28 cellular contexts compared by ENCODE assay signal in the genomic region with DNA sequence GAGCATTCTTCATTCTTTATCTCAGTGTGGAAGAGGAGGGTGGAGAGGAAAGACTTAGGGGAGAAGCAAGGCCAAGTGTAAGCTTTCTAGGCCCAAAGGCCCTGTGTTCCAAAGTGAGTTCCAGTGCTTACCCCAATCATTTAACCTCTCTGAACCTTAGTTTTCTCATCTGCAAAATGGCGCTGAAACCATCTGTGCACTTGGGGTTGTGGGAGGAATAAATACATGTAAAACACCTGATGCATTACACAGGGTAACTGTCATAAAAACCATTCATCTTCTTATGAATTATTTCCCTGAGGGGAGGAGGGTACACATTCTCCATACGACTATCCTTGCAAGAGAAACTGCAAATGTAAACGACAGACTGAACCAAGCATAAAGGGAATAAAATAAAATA. TPM values are rescaled to one million over a fixed set of nuclear protein-coding genes. Genes with fewer than 3 reads are reported as not detected.
A peak's percentile ranks its signal among the peaks of the same experiment; 100 is the strongest.
DNase-seq lines count a peak whose midpoint lies in the region; ATAC-seq, FAIRE-seq and TF ChIP-seq lines count a peak whose summit lies in the region.
"Had no signal": no experiment of that assay in that cellular context is flagged by ENCODE, and none has a peak within 500 bp of the region (broad histone marks: within the 10 kb centered on the region; RNA-seq: fewer than 3 reads in every experiment).

No MANE protein-coding gene starts in this region.

- TF ChIP-seq CTCF in Loucy (conservative IDR thresholded peaks at IDR 0.05; ENCODE audit: low read length) = no peak
- no peak for TF ChIP-seq CTCF in GM13976 (IDR thresholded peaks at IDR 0.05; ENCODE audit: borderline replicate concordance, control extremely low read depth, extremely low read depth, insufficient read depth, missing control alignments)

- no peak overlapping the region for H3K4me3 Mint-ChIP-seq in activated naive CD8-positive, alpha-beta T cell treated with anti-CD3 and anti-CD28 coated beads, Interleukin-2, amount 50 U/mL, for 24 hours
- H3K4me3 Mint-ChIP-seq in activated naive CD8-positive, alpha-beta T cell treated with anti-CD3 and anti-CD28 coated beads for 36 hours = no peak overlapping the region
- no peak overlapping the region for H3K4me3 Mint-ChIP-seq in central memory CD8-positive, alpha-beta T cell
- peak overlapping the region; percentile 88 to 92 for H3K4me3 Mint-ChIP-seq in stimulated activated naive B cell treated with anti-CD40 and anti-IgM and Interleukin-4, amounts not matched to agents 10 μg/mL and 1 μg/mL and 100 μg/mL, for 72 hours
- H3K4me3 Mint-ChIP-seq: activated naive CD8-positive, alpha-beta T cell had no signal

- H3K4me2 ChIP-seq in Loucy (ENCODE audit: low read depth, low read length, poor library complexity, severe bottlenecking) = peak overlapping the region; percentile 30
- H3K4me2 ChIP-seq: A549 had no signal

- H4K20me1 ChIP-seq in Loucy (ENCODE audit: insufficient read depth, low read length, poor library complexity, severe bottlenecking) = peaks cover 14% of the 10 kb centered on the region

- peak overlapping the region; percentile 55 for H3K27ac Mint-ChIP-seq in activated naive CD8-positive, alpha-beta T cell treated with anti-CD3 and anti-CD28 coated beads, Interleukin-2, amount 50 U/mL, for 24 hours
- H3K27ac Mint-ChIP-seq in activated naive CD8-positive, alpha-beta T cell treated with anti-CD3 and anti-CD28 coated beads for 36 hours = no peak overlapping the region
- peak overlapping the region; percentile 58 for H3K27ac Mint-ChIP-seq in central memory CD8-positive, alpha-beta T cell (ENCODE audit: low read depth)
- peak overlapping the region; percentile 98 for H3K27ac Mint-ChIP-seq in stimulated activated naive B cell treated with anti-CD40 and anti-IgM and Interleukin-4, amounts not matched to agents 10 μg/mL and 1 μg/mL and 100 μg/mL, for 72 hours
- H3K27ac Mint-ChIP-seq: activated naive CD8-positive, alpha-beta T cell had no signal

- H3K36me3 Mint-ChIP-seq in activated naive CD8-positive, alpha-beta T cell treated with anti-CD3 and anti-CD28 coated beads, Interleukin-2, amount 50 U/mL, for 24 hours (ENCODE audit: low read depth) = no peaks in the 10 kb centered on the region
- no peaks in the 10 kb centered on the region for H3K36me3 Mint-ChIP-seq in activated naive CD8-positive, alpha-beta T cell treated with anti-CD3 and anti-CD28 coated beads for 36 hours
- H3K36me3 Mint-ChIP-seq in central memory CD8-positive, alpha-beta T cell (ENCODE audit: insufficient read depth) = peaks cover 8% of the 10 kb centered on the region
- peaks cover 28 to 45% of the 10 kb centered on the region in 2 donors for H3K36me3 Mint-ChIP-seq in stimulated activated naive B cell treated with anti-CD40 and anti-IgM and Interleukin-4, amounts not matched to agents 10 μg/mL and 1 μg/mL and 100 μg/mL, for 72 hours
- H3K36me3 Mint-ChIP-seq: activated naive CD8-positive, alpha-beta T cell had no signal

- in situ Hi-C loops in GM13976 (cut with MboI; ENCODE audit: low sequenced_read_pairs, unreplicated experiment) = no loop called here

- H3K4me1 Mint-ChIP-seq in activated naive CD8-positive, alpha-beta T cell treated with anti-CD3 and anti-CD28 coated beads, Interleukin-2, amount 50 U/mL, for 24 hours = peaks cover 34% of the 10 kb centered on the region
- H3K4me1 Mint-ChIP-seq in activated naive CD8-positive, alpha-beta T cell treated with anti-CD3 and anti-CD28 coated beads for 36 hours = peaks cover 3% of the 10 kb centered on the region
- H3K4me1 Mint-ChIP-seq in central memory CD8-positive, alpha-beta T cell = peaks cover 10% of the 10 kb centered on the region
- H3K4me1 Mint-ChIP-seq in stimulated activated naive B cell treated with anti-CD40 and anti-IgM and Interleukin-4, amounts not matched to agents 10 μg/mL and 1 μg/mL and 100 μg/mL, for 72 hours = peaks cover 57 to 88% of the 10 kb centered on the region in 2 donors

- H3K4me1 ChIP-seq in Loucy (ENCODE audit: insufficient read depth, low read length, poor library complexity, severe bottlenecking) = peaks cover 37% of the 10 kb centered on the region
- H3K4me1 ChIP-seq: A549, ascending aorta, tibial artery, vagina had no signal

- no peaks in the 10 kb centered on the region for H3K27me3 ChIP-seq in Loucy (ENCODE audit: insufficient read depth, low read length, poor library complexity, severe bottlenecking)
- H3K27me3 ChIP-seq: ascending aorta, MG63, tibial artery, vagina had no signal

- H2AFZ ChIP-seq in Loucy (ENCODE audit: low read length) = no peak overlapping the region

- no peak overlapping the region for H3K4me3 ChIP-seq in Loucy (ENCODE audit: low read length, poor library complexity, severe bottlenecking)
- H3K4me3 ChIP-seq: A549, ascending aorta, MG63, tibial artery, vagina had no signal

- H3F3A ChIP-seq in Loucy (ENCODE audit: low read depth) = no peaks in the 10 kb centered on the region

- H3K27me3 Mint-ChIP-seq in activated naive CD8-positive, alpha-beta T cell treated with anti-CD3 and anti-CD28 coated beads, Interleukin-2, amount 50 U/mL, for 24 hours = no peaks in the 10 kb centered on the region
- no peaks in the 10 kb centered on the region for H3K27me3 Mint-ChIP-seq in activated naive CD8-positive, alpha-beta T cell treated with anti-CD3 and anti-CD28 coated beads for 36 hours
- H3K27me3 Mint-ChIP-seq in central memory CD8-positive, alpha-beta T cell = no peaks in the 10 kb centered on the region
- H3K27me3 Mint-ChIP-seq in stimulated activated naive B cell treated with anti-CD40 and anti-IgM and Interleukin-4, amounts not matched to agents 10 μg/mL and 1 μg/mL and 100 μg/mL, for 72 hours = no peaks in the 10 kb centered on the region
- H3K27me3 Mint-ChIP-seq: activated naive CD8-positive, alpha-beta T cell had no signal

- H3K36me3 ChIP-seq in Loucy (ENCODE audit: insufficient read depth, low read length) = peaks cover 19% of the 10 kb centered on the region; the same call in 1 of the 2 replicates
- H3K36me3 ChIP-seq: ascending aorta, MG63, tibial artery, vagina, WERI-Rb-1 had no signal

- no peak for DNase-seq in activated naive CD8-positive, alpha-beta T cell treated with anti-CD3 and anti-CD28 coated beads, Interleukin-2, amount 50 U/mL, for 24 hours
- DNase-seq in activated naive CD8-positive, alpha-beta T cell treated with anti-CD3 and anti-CD28 coated beads for 36 hours = no peak
- DNase-seq in central memory CD8-positive, alpha-beta T cell (ENCODE audit: low spot score in 2 of 2) = no peak
- DNase-seq in stimulated activated naive B cell treated with anti-CD40 and anti-IgM and Interleukin-4, amounts not matched to agents 10 μg/mL and 1 μg/mL and 100 μg/mL, for 72 hours = no peak
- DNase-seq in T-helper 1 cell (no peak), GM13976 (ENCODE audit: low spot score) (no peak), GM19239 (ENCODE audit: insufficient read length, low spot score) (no peak)
- DNase-seq: activated CD4-positive, alpha-beta T cell treated with anti-CD3 and anti-CD28 coated beads for 48 hours; activated CD8-positive, alpha-beta memory T cell treated with anti-CD3 and anti-CD28 coated beads for 24 hours; effector memory CD4-positive, alpha-beta T cell; glutamatergic neuron; mesenchymal stem cell; MG63; NCI-H2081; NCI-H748 treated with DMSO at 0.1 percent for 48 hours; SIG-M5; stimulated activated CD4-positive, alpha-beta T cell treated with anti-CD3 and anti-CD28 coated beads, Interleukin-2, amount 100 ng/mL, for 24 hours; T1000; WERI-Rb-1 had no signal

- H3K79me2 ChIP-seq in Loucy (ENCODE audit: insufficient read depth, low read length) = peaks cover 64% of the 10 kb centered on the region

- no peaks in the 10 kb centered on the region for H3K9me3 Mint-ChIP-seq in activated naive CD8-positive, alpha-beta T cell treated with anti-CD3 and anti-CD28 coated beads, Interleukin-2, amount 50 U/mL, for 24 hours
- H3K9me3 Mint-ChIP-seq in activated naive CD8-positive, alpha-beta T cell treated with anti-CD3 and anti-CD28 coated beads for 36 hours = no peaks in the 10 kb centered on the region
- no peaks in the 10 kb centered on the region for H3K9me3 Mint-ChIP-seq in central memory CD8-positive, alpha-beta T cell
- no peaks in the 10 kb centered on the region for H3K9me3 Mint-ChIP-seq in stimulated activated naive B cell treated with anti-CD40 and anti-IgM and Interleukin-4, amounts not matched to agents 10 μg/mL and 1 μg/mL and 100 μg/mL, for 72 hours

- H3K9me2 ChIP-seq in Loucy (replicated peaks; ENCODE audit: low read depth, low read length) = no peaks in the 10 kb centered on the region

- H3K9me3 ChIP-seq in Loucy (ENCODE audit: insufficient read depth, low read depth, low read length) = no peaks in the 10 kb centered on the region
- H3K9me3 ChIP-seq: A549, ascending aorta, MG63, tibial artery, vagina had no signal

- ATAC-seq in activated naive CD8-positive, alpha-beta T cell treated with anti-CD3 and anti-CD28 coated beads, Interleukin-2, amount 50 U/mL, for 24 hours = no peak
- ATAC-seq in central memory CD8-positive, alpha-beta T cell (replicated peaks; ENCODE audit: extremely low read depth, poor library complexity, severe bottlenecking) = no peak
- peak; percentile 14 to 17 for ATAC-seq in stimulated activated naive B cell treated with anti-CD40 and anti-IgM and Interleukin-4, amounts not matched to agents 10 μg/mL and 1 μg/mL and 100 μg/mL, for 72 hours (replicated peaks)
- ATAC-seq: A549 had no signal

- no peak overlapping the region for H3K9ac ChIP-seq in Loucy (ENCODE audit: low read depth, low read length, poor library complexity, severe bottlenecking)

- FAIRE-seq in GM19239 (lab: Jason Lieb, UNC) = no peak
- FAIRE-seq: A549, colon, H1, HTR-8/SVneo had no signal

RNA-seq across cellular contexts. Expression of a gene that starts 19.0 kb away (rescaled TPM):
- 1 to 10 TPM; 4.5 to 5.1 TPM for total RNA-seq in activated naive CD8-positive, alpha-beta T cell treated with anti-CD3 and anti-CD28 coated beads for 36 hours

Comparison
In these comparisons a context has a peak if more than half of its experiments do, and no peak if none do; other contexts are left out.
1. ATAC-seq: peak in stimulated activated naive B cell treated with anti-CD40 and anti-IgM and Interleukin-4, amounts not matched to agents 10 μg/mL and 1 μg/mL and 100 μg/mL, for 72 hours (2 of 2); none in activated naive CD8-positive, alpha-beta T cell treated with anti-CD3 and anti-CD28 coated beads, Interleukin-2, amount 50 U/mL, for 24 hours (single experiment) and central memory CD8-positive, alpha-beta T cell (single experiment).
2. H3K4me3 Mint-ChIP-seq: peak in stimulated activated naive B cell treated with anti-CD40 and anti-IgM and Interleukin-4, amounts not matched to agents 10 μg/mL and 1 μg/mL and 100 μg/mL, for 72 hours (2 of 2); none in activated naive CD8-positive, alpha-beta T cell treated with anti-CD3 and anti-CD28 coated beads, Interleukin-2, amount 50 U/mL, for 24 hours (single experiment), activated naive CD8-positive, alpha-beta T cell treated with anti-CD3 and anti-CD28 coated beads for 36 hours (single experiment) and central memory CD8-positive, alpha-beta T cell (single experiment).